Comparison of ENCODE assay signal across 17 cellular contexts in genomic region chr17:72358465-72358864, GRCh38.
A peak's percentile ranks its signal among the peaks of the same experiment; 100 is the strongest.
DNase-seq lines count a peak whose midpoint lies in the region; ATAC-seq and TF ChIP-seq lines count a peak whose summit lies in the region.
"Had no signal": no experiment of that assay in that cellular context is flagged by ENCODE, and none has a peak within 500 bp of the region (broad histone marks: within the 10 kb centered on the region; RNA-seq: fewer than 3 reads in every experiment).

No MANE protein-coding gene starts in this region.

- BruUV-seq in mammary epithelial cell (replicated peaks; lab: Mats Ljungman, UMichigan), result no TSS peak

- H3K4me2 ChIP-seq in mammary epithelial cell (ENCODE audit: insufficient read depth, low read depth, low read length), result peak overlapping the region; percentile 7

- TF ChIP-seq CTCF in mammary epithelial cell (conservative IDR thresholded peaks at IDR 0.05 in 1 of 2, IDR thresholded peaks at IDR 0.05 in 1 of 2; ENCODE audit: extremely low read depth in 1 of 2, insufficient read depth in 1 of 2, low read depth in 1 of 2, low read length in 2 of 2), result no peak

- H3K4me3 ChIP-seq in mammary epithelial cell (replicated peaks in 1 of 3; ENCODE audit: insufficient read depth in 1 of 3, low read depth in 2 of 3, low read length in 3 of 3), result no peak overlapping the region
- H3K4me3 ChIP-seq: heart left ventricle, psoas muscle, tibial artery had no signal

- ATAC-seq in GM21528 (IDR thresholded peaks at IDR 0.05; ENCODE audit: low FRiP score, unreplicated experiment) (no peak), Right ventricle myocardium superior (ENCODE audit: poor library complexity) (no peak)
- ATAC-seq: effector memory CD8-positive, alpha-beta T cell; heart left ventricle; left cardiac atrium; psoas muscle had no signal

- no peaks in the 10 kb centered on the region for H4K20me1 ChIP-seq in mammary epithelial cell (ENCODE audit: insufficient read depth, low read length)

- H3K79me2 ChIP-seq in mammary epithelial cell (ENCODE audit: insufficient read depth, low read length), result no peaks in the 10 kb centered on the region

- no peak overlapping the region for H2AFZ ChIP-seq in mammary epithelial cell (ENCODE audit: low read depth, low read length)

- no peaks in the 10 kb centered on the region for H3K36me3 ChIP-seq in mammary epithelial cell (ENCODE audit: insufficient read depth, low read length)
- H3K36me3 ChIP-seq: heart left ventricle, tibial artery had no signal

- H3K9ac ChIP-seq in mammary epithelial cell (ENCODE audit: insufficient read depth, low read length), result no peak overlapping the region

- peaks cover 17% of the 10 kb centered on the region for H3K9me3 ChIP-seq in mammary epithelial cell (replicated peaks; ENCODE audit: insufficient read depth, low read length)
- H3K9me3 ChIP-seq: psoas muscle had no signal

- H3K27me3 ChIP-seq in mammary epithelial cell (ENCODE audit: insufficient read depth, low read length), result no peaks in the 10 kb centered on the region

- dilution Hi-C loops in mammary epithelial cell (cut with HindIII; ENCODE audit: low sequenced_read_pairs), result no loop called here

- in situ Hi-C loops in mammary epithelial cell (cut with MboI; ENCODE audit: low sequenced_read_pairs in 2 of 2), result no loop called here

- H3K27ac ChIP-seq in mammary epithelial cell (ENCODE audit: insufficient read depth, low read depth, low read length), result peak overlapping the region; percentile 75
- H3K27ac ChIP-seq: heart left ventricle, psoas muscle, tibial artery had no signal

- intact Hi-C loops in mammary epithelial cell (cut with micrococcal nuclease) (loop anchor here (1.0 kb wide), 1 partner anchor 49 kb away; no protein-coding TSS in a partner anchor), Right ventricle myocardium superior (cut with DNase I) (loop anchor here (10.0 kb wide), 1 partner anchor 56 kb away; no protein-coding TSS in a partner anchor)

- peaks cover 45% of the 10 kb centered on the region for H3K4me1 ChIP-seq in mammary epithelial cell (ENCODE audit: insufficient read depth, low read length)
- H3K4me1 ChIP-seq: heart left ventricle, psoas muscle, tibial artery had no signal

- CTCF ChIA-PET in mammary epithelial cell (lab: Charles Lee; ENCODE audit: low non-redundant PET), result interaction anchor here (0.6 kb wide), 1 partner anchor 1549 kb away, joined by 5 read pairs; no protein-coding TSS in a partner anchor

- DNase-seq in AG20443 (ENCODE audit: low spot score) (peak; percentile 72), M059J (ENCODE audit: low read depth) (peak; percentile 83), mammary epithelial cell (peak; percentile 88), kidney glomerular epithelial cell (lab: John Stamatoyannopoulos, UW) (peak; percentile 94), SKM-1 (lab: John Stamatoyannopoulos, UW; ENCODE audit: unreplicated experiment) (no peak), SW480 (ENCODE audit: low spot score) (no peak), Right ventricle myocardium superior (no peak)
- DNase-seq: activated CD4-positive, alpha-beta memory T cell treated with anti-CD3 and anti-CD28 coated beads for 36 hours; effector memory CD8-positive, alpha-beta T cell; heart left ventricle; left cardiac atrium; NCI-H146; NCI-H526 treated with DMSO at 0.1 percent for 48 hours; psoas muscle; T1000; tibial artery had no signal

Comparison
In these comparisons a context has a peak if more than half of its experiments do, and no peak if none do; other contexts are left out.
1. DNase-seq: peak in AG20443 (single experiment), M059J (single experiment), mammary epithelial cell (single experiment) and kidney glomerular epithelial cell (single experiment); none in SKM-1 (single experiment), SW480 (single experiment) and Right ventricle myocardium superior (single experiment).